In the genomic region with DNA sequence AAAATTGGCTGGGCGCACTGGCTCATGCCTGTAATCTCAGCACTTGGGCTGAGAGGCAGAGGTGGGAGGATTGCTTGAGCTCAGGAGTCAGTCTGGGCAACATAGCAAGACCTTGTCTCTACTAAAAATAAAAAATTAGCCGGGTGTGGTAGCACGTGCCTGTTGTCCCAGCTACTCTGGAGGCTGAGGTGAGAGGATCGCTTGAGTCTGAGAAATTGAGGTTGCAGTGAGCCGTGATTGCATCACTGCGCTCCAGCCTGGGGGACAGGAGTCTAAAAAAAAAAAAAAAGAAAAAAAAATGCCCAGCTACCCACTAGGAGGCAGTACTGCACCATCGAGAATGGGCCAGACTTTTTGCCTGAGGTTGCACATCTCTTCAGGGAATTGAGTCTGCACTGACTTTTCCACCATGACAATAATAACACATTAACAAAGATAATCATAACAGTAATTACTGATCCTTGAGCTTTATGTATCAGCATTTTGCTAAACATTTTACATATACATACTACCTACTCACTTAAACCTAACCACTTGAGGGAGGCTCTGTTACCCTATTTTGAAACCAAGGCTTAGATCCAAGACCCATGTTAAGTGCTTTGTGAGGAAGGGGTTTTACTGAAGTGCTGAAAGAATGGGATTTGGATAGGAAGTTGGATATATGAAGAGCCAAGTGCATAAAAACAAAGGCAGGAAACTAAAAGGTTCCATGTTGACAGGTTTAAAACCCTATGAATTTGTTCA, we compare ENCODE assay signal across 8 cellular contexts. TPM values are rescaled to one million over a fixed set of nuclear protein-coding genes. Genes with fewer than 3 reads are reported as not detected.
DNase-seq lines count a peak whose midpoint lies in the region; ATAC-seq and TF ChIP-seq lines count a peak whose summit lies in the region.

No MANE protein-coding gene starts in this region.

- peaks cover 11% of the 10 kb centered on the region for H4K20me1 ChIP-seq in OCI-LY3 (ENCODE audit: insufficient read depth, low read length)

- intact Hi-C loops in posterior vena cava (cut with DNase I), result loop anchor here (1.0 to 10.0 kb wide), 2 partner anchors 32 to 140 kb away; no protein-coding TSS in a partner anchor

- peak; percentile 79 for TF ChIP-seq CTCF in BJ (IDR thresholded peaks at IDR 0.05; ENCODE audit: insufficient read depth, low read depth, low read length)
- TF ChIP-seq CTCF in OCI-LY3 (IDR thresholded peaks at IDR 0.05; ENCODE audit: low read depth, low read length), result peak; percentile 83
- TF ChIP-seq CTCF in glutamatergic neuron (IDR thresholded peaks at IDR 0.05; ENCODE audit: partially characterized antibody, unreplicated experiment), result peak; percentile 79

- H2AFZ ChIP-seq in OCI-LY3 (ENCODE audit: low read depth, low read length), result no peak overlapping the region

- no peak overlapping the region for H3K4me3 ChIP-seq in BJ (ENCODE audit: low read depth, low read length)
- no peak overlapping the region for H3K4me3 ChIP-seq in OCI-LY3 (ENCODE audit: low read length)

- POLR2A ChIA-PET in BJ (lab: Charles Lee), result no interaction called here

- ATAC-seq in GM18517 (IDR thresholded peaks at IDR 0.05; ENCODE audit: unreplicated experiment), result peak; percentile 47
- no peak for ATAC-seq in HG03196 (IDR thresholded peaks at IDR 0.05; ENCODE audit: unreplicated experiment)
- ATAC-seq in HG03045 (IDR thresholded peaks at IDR 0.05; ENCODE audit: unreplicated experiment), result no peak

- H3K9me3 Mint-ChIP-seq in glutamatergic neuron (ENCODE audit: unreplicated experiment), result peaks cover 2% of the 10 kb centered on the region

- H3K9ac ChIP-seq in OCI-LY3 (ENCODE audit: low read length), result no peak overlapping the region

- peak overlapping the region; percentile 43 for H3K27ac Mint-ChIP-seq in glutamatergic neuron (ENCODE audit: unreplicated experiment)

- CTCF ChIA-PET in BJ (lab: Yijun Ruan, JAX), result interaction anchor here (0.7 to 2.8 kb wide), 38 partner anchors 9 to 408 kb away, joined by 3 to 45 read pairs (median 5); partner anchors contain the start of genes CDKN1A and PPIL1

- no peaks in the 10 kb centered on the region for H3K36me3 Mint-ChIP-seq in glutamatergic neuron (ENCODE audit: unreplicated experiment)

- no peaks in the 10 kb centered on the region for H3K9me3 ChIP-seq in OCI-LY3 (ENCODE audit: insufficient read depth, low read length)

- H3K4me1 Mint-ChIP-seq in glutamatergic neuron (ENCODE audit: low read depth, unreplicated experiment), result peaks cover 4% of the 10 kb centered on the region

- H3K79me2 ChIP-seq in OCI-LY3 (ENCODE audit: low read length), result no peaks in the 10 kb centered on the region

- peaks cover 6% of the 10 kb centered on the region for H3K36me3 ChIP-seq in BJ (ENCODE audit: control insufficient read depth, insufficient read depth, low read length)
- H3K36me3 ChIP-seq in OCI-LY3 (replicated peaks; ENCODE audit: low read depth, low read length), result peaks cover 24% of the 10 kb centered on the region

- H3K4me1 ChIP-seq in OCI-LY3 (ENCODE audit: low read length), result peaks cover 6% of the 10 kb centered on the region; the same call in 1 of the 2 replicates

- H3K27ac ChIP-seq in OCI-LY3 (ENCODE audit: low read length), result no peak overlapping the region

- H3K4me3 Mint-ChIP-seq in glutamatergic neuron (ENCODE audit: unreplicated experiment), result no peak overlapping the region

- no peak overlapping the region for H3K4me2 ChIP-seq in OCI-LY3 (ENCODE audit: low read length)

- DNase-seq in BJ (ENCODE audit: low read depth) (no peak), glutamatergic neuron (peak; percentile 35), posterior vena cava (ENCODE audit: low spot score) (peak; percentile 88)
- DNase-seq in activated effector memory CD4-positive, alpha-beta T cell treated with Interleukin-2 at 50 U/mL for 16 hours, result peak; percentile 18

- H3K27me3 Mint-ChIP-seq in glutamatergic neuron (ENCODE audit: unreplicated experiment), result no peaks in the 10 kb centered on the region

- H3K27me3 ChIP-seq in BJ (ENCODE audit: control insufficient read depth, insufficient read depth, low read length), result no peaks in the 10 kb centered on the region
- no peaks in the 10 kb centered on the region for H3K27me3 ChIP-seq in OCI-LY3 (ENCODE audit: low read depth, low read length)

RNA-seq across cellular contexts. Expression of gene SRSF3, which starts 21.0 kb away (rescaled TPM):
- 177 and 292 TPM in 2 replicates for polyA plus RNA-seq in BJ (2011; rRNA removed)
- polyA minus RNA-seq in BJ (2011; rRNA and poly(A)+ RNA removed), result 91.0 and 134 TPM in 2 replicates
- total RNA-seq in glutamatergic neuron (ENCODE audit: unreplicated experiment) (288 TPM), posterior vena cava (100 to 1,000 TPM; 170 to 190 TPM)
